8 cellular contexts compared by ENCODE assay signal in the genomic region with DNA sequence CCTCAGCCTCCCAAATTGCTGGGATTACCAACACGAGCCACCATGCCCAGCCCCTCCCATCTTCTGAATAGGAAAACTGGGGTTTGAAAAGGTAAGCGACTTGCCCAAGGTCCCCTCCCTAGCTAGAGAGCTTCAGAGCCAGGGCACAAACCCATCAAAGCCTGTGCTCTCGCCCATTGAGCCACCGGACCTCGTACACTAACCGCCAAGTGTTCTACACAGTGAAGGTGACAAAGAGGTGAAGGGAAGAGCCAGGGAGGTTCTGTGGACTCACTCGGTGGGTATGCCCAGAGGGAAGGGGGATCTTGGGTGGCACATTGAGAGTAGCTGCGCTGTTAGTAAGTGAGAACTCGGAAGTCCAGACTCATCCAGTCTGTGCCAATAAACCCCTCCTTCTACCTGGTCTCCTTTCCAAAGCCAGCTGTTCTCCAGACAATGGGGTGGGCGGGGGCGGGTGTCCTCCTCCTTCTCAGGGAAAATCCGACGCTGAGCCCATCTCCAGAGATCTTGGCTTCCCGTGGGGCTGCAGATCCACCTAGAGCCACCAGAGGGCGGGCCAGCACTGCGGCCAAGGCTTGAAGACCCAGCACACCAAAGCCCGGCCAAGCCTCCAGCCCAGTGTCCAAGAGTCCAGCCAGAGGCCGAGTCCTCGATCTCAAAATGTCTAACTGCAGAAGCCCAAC. TPM values are rescaled to one million over a fixed set of nuclear protein-coding genes. Genes with fewer than 3 reads are reported as not detected.
DNase-seq lines count a peak whose midpoint lies in the region; ATAC-seq, FAIRE-seq and TF ChIP-seq lines count a peak whose summit lies in the region.

No MANE protein-coding gene starts in this region.

- no peaks in the 10 kb centered on the region for H3K9me3 Mint-ChIP-seq in activated naive CD4-positive, alpha-beta T cell treated with anti-CD3 and anti-CD28 coated beads for 36 hours
- H3K9me3 Mint-ChIP-seq in glutamatergic neuron (ENCODE audit: unreplicated experiment), result peaks cover 14% of the 10 kb centered on the region

- intact Hi-C loops in activated naive CD4-positive, alpha-beta T cell treated with anti-CD3 and anti-CD28 coated beads for 36 hours (cut with micrococcal nuclease), result loop anchor here (1.0 to 5.0 kb wide), 8 partner anchors 23 to 615 kb away; no protein-coding TSS in a partner anchor

- H3K27ac Mint-ChIP-seq in activated naive CD4-positive, alpha-beta T cell treated with anti-CD3 and anti-CD28 coated beads for 36 hours, result no peak overlapping the region
- H3K27ac Mint-ChIP-seq in glutamatergic neuron (ENCODE audit: unreplicated experiment), result peak overlapping the region; percentile 46

- peaks cover 25% of the 10 kb centered on the region for H3K4me1 Mint-ChIP-seq in activated naive CD4-positive, alpha-beta T cell treated with anti-CD3 and anti-CD28 coated beads for 36 hours (ENCODE audit: low read depth)
- H3K4me1 Mint-ChIP-seq in glutamatergic neuron (ENCODE audit: low read depth, unreplicated experiment), result peaks cover 7% of the 10 kb centered on the region

- H3K27me3 ChIP-seq in SK-N-SH (ENCODE audit: insufficient read depth), result peaks cover 33% of the 10 kb centered on the region
- peaks cover 41% of the 10 kb centered on the region for H3K27me3 ChIP-seq in trophoblast cell (ENCODE audit: insufficient read depth, low read length)

- H3K79me2 ChIP-seq in SK-N-SH (ENCODE audit: insufficient read depth), result no peaks in the 10 kb centered on the region
- no peaks in the 10 kb centered on the region for H3K79me2 ChIP-seq in trophoblast cell (ENCODE audit: control insufficient read depth, insufficient read depth, low read length, poor library complexity)

- no peak overlapping the region for H3K27ac ChIP-seq in SK-N-SH (ENCODE audit: low read depth in 2 of 2, low read length in 1 of 2)
- H3K27ac ChIP-seq in trophoblast cell (ENCODE audit: low read depth, low read length), result no peak overlapping the region

- H3K9ac ChIP-seq in SK-N-SH (no peak overlapping the region), trophoblast cell (ENCODE audit: low read length) (no peak overlapping the region)

- H2BK5ac ChIP-seq in trophoblast cell (ENCODE audit: low read depth, low read length, poor library complexity), result no peak overlapping the region

- TF ChIP-seq CTCF in SK-N-SH (IDR thresholded peaks at IDR 0.05), result peak; percentile 87
- peak; percentile 99 for TF ChIP-seq CTCF in glutamatergic neuron (IDR thresholded peaks at IDR 0.05; ENCODE audit: partially characterized antibody, unreplicated experiment)

- H3K4ac ChIP-seq in trophoblast cell (ENCODE audit: low read depth, low read length), result no peak overlapping the region

- ATAC-seq in GM21737 (IDR thresholded peaks at IDR 0.05; ENCODE audit: unreplicated experiment), result peak; percentile 68

- 10% methylated on average over 16 of the region's 19 CpGs for WGBS in SK-N-SH (ENCODE audit: low lambda C conversion rate)
- WGBS in trophoblast cell (ENCODE audit: extremely low coverage, insufficient coverage, insufficient read length), result no CpG with 5 or more reads among the region's 19 CpGs

- H4K91ac ChIP-seq in trophoblast cell (ENCODE audit: low read depth, low read length), result no peak overlapping the region

- H3F3A ChIP-seq in SK-N-SH (replicated peaks; ENCODE audit: insufficient read depth), result peaks cover 4% of the 10 kb centered on the region

- no peak overlapping the region for H3K23ac ChIP-seq in trophoblast cell (ENCODE audit: low read length)

- H3K18ac ChIP-seq in trophoblast cell (ENCODE audit: low read length), result no peak overlapping the region

- CTCF ChIA-PET in SK-N-SH (lab: Yijun Ruan, JAX), result interaction anchor here (0.6 to 13.8 kb wide), 49 partner anchors 8 to 343 kb away, joined by 3 to 306 read pairs (median 7); a partner anchor contains a TSS
- CTCF ChIA-PET in activated naive CD4-positive, alpha-beta T cell treated with anti-CD3 and anti-CD28 coated beads for 36 hours (lab: Charles Lee), result interaction anchor here (0.6 to 8.6 kb wide), 53 partner anchors 8 to 1082 kb away, joined by 3 to 211 read pairs (median 4); a partner anchor contains a TSS

- TF ChIP-seq EP300 in SK-N-SH (IDR thresholded peaks at IDR 0.05; ENCODE audit: borderline replicate concordance in 1 of 2, low read depth in 1 of 2, low read length in 1 of 2), result no peak

- H2BK120ac ChIP-seq in trophoblast cell (ENCODE audit: insufficient read depth, low read length, poor library complexity), result no peak overlapping the region

- no peak overlapping the region for H2AK5ac ChIP-seq in trophoblast cell (ENCODE audit: low read length)

- no peaks in the 10 kb centered on the region for H3K36me3 Mint-ChIP-seq in activated naive CD4-positive, alpha-beta T cell treated with anti-CD3 and anti-CD28 coated beads for 36 hours (ENCODE audit: low read depth)
- no peaks in the 10 kb centered on the region for H3K36me3 Mint-ChIP-seq in glutamatergic neuron (ENCODE audit: unreplicated experiment)

- peaks cover 11 to 22% of the 10 kb centered on the region in 2 experiments; a peak in 2 of 4 replicates for H3K4me1 ChIP-seq in SK-N-SH (ENCODE audit: control insufficient read depth in 1 of 2, insufficient read depth in 2 of 2, low read depth in 1 of 2, low read length in 1 of 2)
- peaks cover 5 to 7% of the 10 kb centered on the region in 2 experiments for H3K4me1 ChIP-seq in trophoblast cell (ENCODE audit: control insufficient read depth in 1 of 2, insufficient read depth in 2 of 2, low read length in 2 of 2)

- no peak overlapping the region for H4K8ac ChIP-seq in trophoblast cell (ENCODE audit: low read depth, low read length)

- DNase-seq in ELR (ENCODE audit: low read depth) (peak; percentile 90), Kasumi-1 (lab: John Stamatoyannopoulos, UW) (peak; percentile 57 to 63), SK-N-SH (peak; percentile 85), glutamatergic neuron (peak; percentile 93), trophoblast cell (peak; percentile 94 to 98), urothelium cell line (ENCODE audit: low spot score) (peak; percentile 79)
- DNase-seq in activated naive CD4-positive, alpha-beta T cell treated with anti-CD3 and anti-CD28 coated beads for 36 hours, result peak; percentile 85

- H3K79me1 ChIP-seq in trophoblast cell (ENCODE audit: low read length), result no peaks in the 10 kb centered on the region

- no peak overlapping the region for H4K12ac ChIP-seq in trophoblast cell (ENCODE audit: low read depth, low read length)

- H3K14ac ChIP-seq in trophoblast cell (ENCODE audit: low read length), result no peak overlapping the region

- no peaks in the 10 kb centered on the region for H4K20me1 ChIP-seq in SK-N-SH (ENCODE audit: insufficient read depth)

- POLR2A ChIA-PET in SK-N-SH (lab: Yijun Ruan, JAX), result no interaction called here

- peaks cover 27% of the 10 kb centered on the region for H3K27me3 Mint-ChIP-seq in activated naive CD4-positive, alpha-beta T cell treated with anti-CD3 and anti-CD28 coated beads for 36 hours (ENCODE audit: low read depth)
- H3K27me3 Mint-ChIP-seq in glutamatergic neuron (ENCODE audit: unreplicated experiment), result peaks cover 22% of the 10 kb centered on the region

- H3K4me2 ChIP-seq in SK-N-SH, result peak overlapping the region; percentile 78; the same call in 1 of the 2 replicates
- no peak overlapping the region for H3K4me2 ChIP-seq in trophoblast cell (ENCODE audit: low read length)

- H2BK12ac ChIP-seq in trophoblast cell (ENCODE audit: low read length), result no peak overlapping the region

- H3K36me3 ChIP-seq in SK-N-SH (replicated peaks in 1 of 2; ENCODE audit: control insufficient read depth in 1 of 2, insufficient read depth in 2 of 2, low read length in 1 of 2) (no peaks in the 10 kb centered on the region), trophoblast cell (ENCODE audit: control insufficient read depth in 1 of 2, insufficient read depth in 2 of 2, low read length in 2 of 2) (no peaks in the 10 kb centered on the region)

- H3K4me3 ChIP-seq in SK-N-SH (ENCODE audit: low read depth in 2 of 2, low read length in 1 of 2), result no peak overlapping the region; a peak in 1 of 4 replicates
- no peak overlapping the region for H3K4me3 ChIP-seq in trophoblast cell (ENCODE audit: low read depth, low read length)

- H3K9me3 ChIP-seq in SK-N-SH (no peaks in the 10 kb centered on the region), trophoblast cell (ENCODE audit: insufficient read depth, low read depth, low read length) (peaks cover 6% of the 10 kb centered on the region)

- peak overlapping the region; percentile 56 for H3K4me3 Mint-ChIP-seq in activated naive CD4-positive, alpha-beta T cell treated with anti-CD3 and anti-CD28 coated beads for 36 hours
- H3K4me3 Mint-ChIP-seq in glutamatergic neuron (ENCODE audit: unreplicated experiment), result peak overlapping the region; percentile 56

- TF ChIP-seq RAD21 in SK-N-SH (IDR thresholded peaks at IDR 0.05; ENCODE audit: low read length), result peak; percentile 92

- FAIRE-seq in urothelium cell line (lab: Jason Lieb, UNC), result no peak

- no peaks in the 10 kb centered on the region for H3K9me2 ChIP-seq in SK-N-SH

- H2AFZ ChIP-seq in SK-N-SH (ENCODE audit: low read depth), result no peak overlapping the region
- no peak overlapping the region for H2AFZ ChIP-seq in trophoblast cell (ENCODE audit: insufficient read depth, low read length, poor library complexity)

TF ChIP-seq in SK-N-SH, 30 proteins besides CTCF, POLR2A, EP300 and RAD21:
- TF ChIP-seq RFX5 (IDR thresholded peaks at IDR 0.05; ENCODE audit: low read length) (no peak), SMC3 (IDR thresholded peaks at IDR 0.05; ENCODE audit: low read depth, low read length) (peak; percentile 90), GATA2 (CRISPR knock-in tag; IDR thresholded peaks at IDR 0.05) (0 out of 2 replicates have a peak, but pooled peaks have one; percentile 8)

RNA-seq across cellular contexts. Expression of a gene that starts 3.2 kb away (rescaled TPM):
- polyA plus RNA-seq in SK-N-SH (2012; rRNA removed), result 0.08 and 0.30 TPM in 2 replicates
- 0.13 and 0.39 TPM in 2 replicates for polyA plus RNA-seq in SK-N-SH (2012; cell fraction: cytosol; rRNA removed)
- polyA plus RNA-seq in SK-N-SH (2012; cell fraction: nucleus; rRNA removed), result 0.26 and 0.65 TPM in 2 replicates
- total RNA-seq in activated naive CD4-positive, alpha-beta T cell treated with anti-CD3 and anti-CD28 coated beads for 36 hours, result under 1 TPM; 0.74 to 0.99 TPM
- 119 TPM for total RNA-seq in glutamatergic neuron (ENCODE audit: unreplicated experiment)
- 0.12 and 0.16 TPM in 2 replicates for polyA plus RNA-seq in trophoblast cell (2013)

RNA-seq across cellular contexts. Expression of a gene that starts 30.2 kb away (rescaled TPM):
- polyA plus RNA-seq in SK-N-SH (2012; rRNA removed), result 4.1 and 4.7 TPM in 2 replicates
- 2.4 and 4.4 TPM in 2 replicates for polyA plus RNA-seq in SK-N-SH (2012; cell fraction: cytosol; rRNA removed)
- polyA plus RNA-seq in SK-N-SH (2012; cell fraction: nucleus; rRNA removed), result 5.0 and 7.0 TPM in 2 replicates
- total RNA-seq in activated naive CD4-positive, alpha-beta T cell treated with anti-CD3 and anti-CD28 coated beads for 36 hours, result 100 to 1,000 TPM; 116 to 117 TPM
- total RNA-seq in glutamatergic neuron (ENCODE audit: unreplicated experiment), result 10.8 TPM
- polyA plus RNA-seq in trophoblast cell (2013), result 3.7 and 4.0 TPM in 2 replicates

RNA-seq across cellular contexts. Expression of a gene that starts 58.4 kb away (rescaled TPM):
- 3.7 and 4.4 TPM in 2 replicates for polyA plus RNA-seq in SK-N-SH (2012; rRNA removed)
- 1.7 and 3.2 TPM in 2 replicates for polyA plus RNA-seq in SK-N-SH (2012; cell fraction: cytosol; rRNA removed)
- 11.4 and 13.9 TPM in 2 replicates for polyA plus RNA-seq in SK-N-SH (2012; cell fraction: nucleus; rRNA removed)
- total RNA-seq in activated naive CD4-positive, alpha-beta T cell treated with anti-CD3 and anti-CD28 coated beads for 36 hours, result 10 to 100 TPM; 26.5 to 29.7 TPM
- 5.2 TPM for total RNA-seq in glutamatergic neuron (ENCODE audit: unreplicated experiment)
- polyA plus RNA-seq in trophoblast cell (2013), result 0.29 and 0.37 TPM in 2 replicates

Comparison
In these comparisons a context has a peak if more than half of its experiments do, and no peak if none do; other contexts are left out.
1. RNA of a gene that starts 3.2 kb away (total RNA-seq): 119 TPM in glutamatergic neuron (single experiment); 0.74 to 0.99 TPM in activated naive CD4-positive, alpha-beta T cell treated with anti-CD3 and anti-CD28 coated beads for 36 hours; every median in the first group is over 10 times any median in the second.
2. Peak in every context shown above with its lines, with median percentiles within 50 percentile points of each other: DNase-seq.